ENCODE assay signal across 33 cellular contexts in genomic region chr1:26077524-26077923, GRCh38. TPM values are rescaled to one million over a fixed set of nuclear protein-coding genes. Genes with fewer than 3 reads are reported as not detected.
"Had no signal": no experiment of that assay in that cellular context is flagged by ENCODE, and none has a peak within 500 bp of the region (broad histone marks: within the 10 kb centered on the region; RNA-seq: fewer than 3 reads in every experiment).

No MANE protein-coding gene starts in this region.

- H3K27me3 ChIP-seq: colonic mucosa, right atrium auricular region, vagina had no signal

- H3K4me1 ChIP-seq: colonic mucosa, gastroesophageal sphincter, lower lobe of right lung, parathyroid adenoma, spleen, suprapubic skin, vagina had no signal

- H2AFZ ChIP-seq: parathyroid adenoma had no signal

- DNase-seq: colonic mucosa; effector CD8-positive, alpha-beta T cell; endodermal cell; foreskin fibroblast; heart left ventricle; hippocampal formation; immature natural killer cell; islet precursor cell; kidney glomerular epithelial cell; left colon; left ventricle myocardium superior; lower lobe of right lung; natural killer cell; sigmoid colon; spleen; stimulated activated CD4-positive, alpha-beta T cell treated with anti-CD3 and anti-CD28 coated beads, Interleukin-2, amount 100 ng/mL, for 48 hours; stimulated activated naive B cell treated with anti-CD40 and anti-IgM and Interleukin-4, amounts not matched to agents 10 μg/mL and 1 μg/mL and 100 μg/mL, for 72 hours; transverse colon had no signal

- H3K36me3 Mint-ChIP-seq: immature natural killer cell; natural killer cell; stimulated activated naive B cell treated with anti-CD40 and anti-IgM and Interleukin-4, amounts not matched to agents 10 μg/mL and 1 μg/mL and 100 μg/mL, for 72 hours had no signal

- H3K4me1 Mint-ChIP-seq: immature natural killer cell; natural killer cell; stimulated activated naive B cell treated with anti-CD40 and anti-IgM and Interleukin-4, amounts not matched to agents 10 μg/mL and 1 μg/mL and 100 μg/mL, for 72 hours had no signal

- H3K27ac ChIP-seq: colonic mucosa, epithelial cell of prostate, gastroesophageal sphincter, lower lobe of right lung, neutrophil, parathyroid adenoma, sigmoid colon, skin epidermis, spleen, suprapubic skin, transverse colon, vagina had no signal

- H3K9ac ChIP-seq: parathyroid adenoma had no signal

- H3K27me3 Mint-ChIP-seq: progenitor cell of endocrine pancreas had no signal

- H3K79me2 ChIP-seq: parathyroid adenoma had no signal

- ATAC-seq: esophagus mucosa; gastroesophageal sphincter; heart left ventricle; left colon; left ventricle myocardium superior; lower lobe of right lung; natural killer cell; stimulated activated naive B cell treated with anti-CD40 and anti-IgM and Interleukin-4, amounts not matched to agents 10 μg/mL and 1 μg/mL and 100 μg/mL, for 72 hours had no signal

- H3K4me3 ChIP-seq: colonic mucosa, gastroesophageal sphincter, heart left ventricle, lower lobe of right lung, right atrium auricular region, sigmoid colon, skin epidermis, spleen, suprapubic skin, transverse colon, vagina had no signal

- H3K27ac Mint-ChIP-seq: dendritic cell treated with granulocyte-macrophage colony-stimulating factor and Interleukin-4, amounts not matched to agents 40 ng/mL and 50 ng/mL, for 4 days; endodermal cell; immature natural killer cell; natural killer cell; progenitor cell of endocrine pancreas; stimulated activated naive B cell treated with anti-CD40 and anti-IgM and Interleukin-4, amounts not matched to agents 10 μg/mL and 1 μg/mL and 100 μg/mL, for 72 hours; stimulated activated naive CD8-positive, alpha-beta T cell treated with anti-CD3 and anti-CD28 coated beads, Interleukin-15, Interleukin-2, amounts not matched to agents 100 ng/mL and 50 ng/mL, for 24 hours had no signal

- H3K9me3 ChIP-seq: colonic mucosa, gastroesophageal sphincter, heart left ventricle, lower lobe of right lung, neutrophil, right atrium auricular region, sigmoid colon, spleen, suprapubic skin, transverse colon, vagina had no signal

- H3K36me3 ChIP-seq: colonic mucosa, gastroesophageal sphincter, heart left ventricle, lower lobe of right lung, neutrophil, right atrium auricular region, sigmoid colon, spleen, suprapubic skin, transverse colon, vagina had no signal

- H3K4me3 Mint-ChIP-seq: dendritic cell treated with granulocyte-macrophage colony-stimulating factor and Interleukin-4, amounts not matched to agents 40 ng/mL and 50 ng/mL, for 4 days; endodermal cell; immature natural killer cell; natural killer cell; stimulated activated naive B cell treated with anti-CD40 and anti-IgM and Interleukin-4, amounts not matched to agents 10 μg/mL and 1 μg/mL and 100 μg/mL, for 72 hours; stimulated activated naive CD8-positive, alpha-beta T cell treated with anti-CD3 and anti-CD28 coated beads, Interleukin-15, Interleukin-2, amounts not matched to agents 100 ng/mL and 50 ng/mL, for 24 hours had no signal

- H3K9me3 Mint-ChIP-seq: dendritic cell treated with granulocyte-macrophage colony-stimulating factor and Interleukin-4, amounts not matched to agents 40 ng/mL and 50 ng/mL, for 4 days; endodermal cell; immature natural killer cell; natural killer cell; stimulated activated naive B cell treated with anti-CD40 and anti-IgM and Interleukin-4, amounts not matched to agents 10 μg/mL and 1 μg/mL and 100 μg/mL, for 72 hours; stimulated activated naive CD8-positive, alpha-beta T cell treated with anti-CD3 and anti-CD28 coated beads, Interleukin-15, Interleukin-2, amounts not matched to agents 100 ng/mL and 50 ng/mL, for 24 hours had no signal

RNA-seq across cellular contexts. Expression of gene TRIM63, which starts 10.1 kb away (rescaled TPM):
- total RNA-seq: endodermal cell, esophagus mucosa, mononuclear cell, natural killer cell, progenitor cell of endocrine pancreas, vagina had no signal
- polyA plus RNA-seq: neural cell had no signal

RNA-seq across cellular contexts. Expression of gene SLC30A2, which starts 31.6 kb away (rescaled TPM):
- total RNA-seq: endodermal cell, esophagus mucosa, gastroesophageal sphincter, lower lobe of right lung, mesenteric fat pad, mononuclear cell, natural killer cell, spleen, vagina had no signal
- polyA plus RNA-seq: immature natural killer cell, spleen had no signal

RNA-seq across cellular contexts. Expression of gene EXTL1, which starts 55.9 kb away (rescaled TPM):
- total RNA-seq: esophagus mucosa, mesenteric fat pad, natural killer cell had no signal
- polyA plus RNA-seq: immature natural killer cell had no signal
